In genomic region chr9:127949827-127950512, GRCh38 we compare ENCODE assay signal across 10 cellular contexts.
DNase-seq lines count a peak whose midpoint lies in the region; ATAC-seq and TF ChIP-seq lines count a peak whose summit lies in the region.
"Had no signal": no experiment of that assay in that cellular context is flagged by ENCODE, and none has a peak within 500 bp of the region (broad histone marks: within the 10 kb centered on the region; RNA-seq: fewer than 3 reads in every experiment).

No MANE protein-coding gene starts in this region.

- no peaks in the 10 kb centered on the region for H3K9me3 ChIP-seq in effector memory CD4-positive, alpha-beta T cell (ENCODE audit: control insufficient read depth, low read length)

- DNase-seq in RWPE1 (ENCODE audit: low spot score), result no peak
- DNase-seq in effector memory CD4-positive, alpha-beta T cell, result no peak
- DNase-seq in pons (ENCODE audit: low spot score), result peak; percentile 85
- DNase-seq in stimulated activated naive CD4-positive, alpha-beta T cell (lab: John Stamatoyannopoulos, UW), result no peak
- DNase-seq in activated CD4-positive, alpha-beta T cell treated with anti-CD3 and anti-CD28 coated beads, Interleukin-2, amount 50 U/mL, for 1 hour, result no peak
- DNase-seq: activated gamma-delta T cell, EL, KG1, NCI-H510A treated with DMSO at 0.1 percent for 48 hours had no signal

- H3K27ac ChIP-seq in RWPE1, result peak overlapping the region; percentile 40
- peak overlapping the region; percentile 54 for H3K27ac ChIP-seq in effector memory CD4-positive, alpha-beta T cell (ENCODE audit: insufficient read depth, low read length, poor library complexity, severe bottlenecking)

- TF ChIP-seq CTCF in RWPE1 (conservative IDR thresholded peaks at IDR 0.05; ENCODE audit: low read depth), result no peak

- CTCF ChIA-PET in RWPE1 (lab: Yijun Ruan, JAX), result interaction anchor here (0.6 kb wide), 1 partner anchor 41 kb away, joined by 3 read pairs; no protein-coding TSS in a partner anchor

- POLR2A ChIA-PET in RWPE1 (lab: Yijun Ruan, JAX; ENCODE audit: low non-redundant PET), result no interaction called here

- H3K36me3 ChIP-seq in effector memory CD4-positive, alpha-beta T cell (ENCODE audit: control insufficient read depth, insufficient read depth, low read length), result peaks cover 60% of the 10 kb centered on the region

- H3K4me3 ChIP-seq in effector memory CD4-positive, alpha-beta T cell (ENCODE audit: insufficient read depth, low read depth, low read length, poor library complexity, severe bottlenecking), result no peak overlapping the region

- H3K4me1 ChIP-seq in effector memory CD4-positive, alpha-beta T cell (ENCODE audit: control insufficient read depth, insufficient read depth, low read length, poor library complexity, severe bottlenecking), result peaks cover 36% of the 10 kb centered on the region

- no peaks in the 10 kb centered on the region for H3K27me3 ChIP-seq in effector memory CD4-positive, alpha-beta T cell (replicated peaks; ENCODE audit: control insufficient read depth, insufficient read depth, low read length, poor library complexity, severe bottlenecking)

- ATAC-seq in GM19467 (IDR thresholded peaks at IDR 0.05; ENCODE audit: unreplicated experiment), result no peak
